Comparison of ENCODE assay signal across 2 cellular contexts in the genomic region with DNA sequence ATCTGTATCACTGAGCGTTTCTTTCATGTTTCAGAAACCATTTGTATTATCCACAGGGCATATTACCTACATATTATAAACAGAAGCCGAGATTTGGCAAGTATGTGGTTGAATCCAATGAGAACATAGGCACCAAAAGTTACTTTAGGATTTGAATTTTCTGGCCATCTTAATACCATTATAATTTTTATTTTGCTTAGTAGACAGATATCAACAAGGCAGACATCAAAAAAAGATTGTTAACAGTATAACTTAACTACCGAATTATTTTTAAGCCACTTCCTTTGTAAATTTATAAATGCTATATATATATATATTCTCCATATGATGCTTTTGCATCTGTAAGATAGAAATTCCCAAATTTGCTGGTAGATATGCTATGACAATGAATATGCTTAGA.
A peak's percentile ranks its signal among the peaks of the same experiment; 100 is the strongest.
TF ChIP-seq lines count a peak whose summit lies in the region.

No MANE protein-coding gene starts in this region.

TF ChIP-seq in IMR-90, 13 proteins besides CTCF, POLR2A, EP300 and RAD21:
- TF ChIP-seq, protein P1, sequence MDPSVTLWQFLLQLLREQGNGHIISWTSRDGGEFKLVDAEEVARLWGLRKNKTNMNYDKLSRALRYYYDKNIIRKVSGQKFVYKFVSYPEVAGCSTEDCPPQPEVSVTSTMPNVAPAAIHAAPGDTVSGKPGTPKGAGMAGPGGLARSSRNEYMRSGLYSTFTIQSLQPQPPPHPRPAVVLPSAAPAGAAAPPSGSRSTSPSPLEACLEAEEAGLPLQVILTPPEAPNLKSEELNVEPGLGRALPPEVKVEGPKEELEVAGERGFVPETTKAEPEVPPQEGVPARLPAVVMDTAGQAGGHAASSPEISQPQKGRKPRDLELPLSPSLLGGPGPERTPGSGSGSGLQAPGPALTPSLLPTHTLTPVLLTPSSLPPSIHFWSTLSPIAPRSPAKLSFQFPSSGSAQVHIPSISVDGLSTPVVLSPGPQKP (IDR thresholded peaks at IDR 0.05; ENCODE audit: borderline replicate concordance, low read depth, low read length) = no peak
- TF ChIP-seq MAFK (IDR thresholded peaks at IDR 0.05; ENCODE audit: low read depth, low read length) = peak; percentile 63

TF ChIP-seq in K562, 482 proteins besides CTCF, POLR2A, EP300 and RAD21:
- TF ChIP-seq ZNF316 (IDR thresholded peaks at IDR 0.05) = peak; percentile 40; the same call in 1 of the 2 replicates
- TF ChIP-seq, protein P2, sequence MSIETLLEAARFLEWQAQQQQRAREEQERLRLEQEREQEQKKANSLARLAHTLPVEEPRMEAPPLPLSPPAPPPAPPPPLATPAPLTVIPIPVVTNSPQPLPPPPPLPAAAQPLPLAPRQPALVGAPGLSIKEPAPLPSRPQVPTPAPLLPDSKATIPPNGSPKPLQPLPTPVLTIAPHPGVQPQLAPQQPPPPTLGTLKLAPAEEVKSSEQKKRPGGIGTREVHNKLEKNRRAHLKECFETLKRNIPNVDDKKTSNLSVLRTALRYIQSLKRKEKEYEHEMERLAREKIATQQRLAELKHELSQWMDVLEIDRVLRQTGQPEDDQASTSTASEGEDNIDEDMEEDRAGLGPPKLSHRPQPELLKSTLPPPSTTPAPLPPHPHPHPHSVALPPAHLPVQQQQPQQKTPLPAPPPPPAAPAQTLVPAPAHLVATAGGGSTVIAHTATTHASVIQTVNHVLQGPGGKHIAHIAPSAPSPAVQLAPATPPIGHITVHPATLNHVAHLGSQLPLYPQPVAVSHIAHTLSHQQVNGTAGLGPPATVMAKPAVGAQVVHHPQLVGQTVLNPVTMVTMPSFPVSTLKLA (conservative IDR thresholded peaks at IDR 0.05) = no peak
